10 cellular contexts compared by ENCODE assay signal in genomic region chr15:70265466-70265978, GRCh38.
DNase-seq lines count a peak whose midpoint lies in the region; ATAC-seq, FAIRE-seq and TF ChIP-seq lines count a peak whose summit lies in the region.
"Had no signal": no experiment of that assay in that cellular context is flagged by ENCODE, and none has a peak within 500 bp of the region (broad histone marks: within the 10 kb centered on the region; RNA-seq: fewer than 3 reads in every experiment).

No MANE protein-coding gene starts in this region.

- ATAC-seq in DND-41 (ENCODE audit: insufficient read depth, low read depth) (no peak), natural killer cell (no peak), GM21717 (IDR thresholded peaks at IDR 0.05; ENCODE audit: unreplicated experiment) (no peak), HG03457 (IDR thresholded peaks at IDR 0.05; ENCODE audit: unreplicated experiment) (no peak), GM19023 (IDR thresholded peaks at IDR 0.05; ENCODE audit: unreplicated experiment) (no peak)

- intact Hi-C loops in natural killer cell (cut with micrococcal nuclease) = loop anchor here (5.0 kb wide), 1 partner anchor 37 kb away; no protein-coding TSS in a partner anchor

- no peak for DNase-seq in DND-41
- no peak for DNase-seq in HFFc6
- no peak for DNase-seq in bronchial epithelial cell (ENCODE audit: low read depth)
- DNase-seq in natural killer cell = no peak
- no peak for DNase-seq in stimulated activated CD4-positive, alpha-beta T cell treated with anti-CD3 and anti-CD28 coated beads, Interleukin-4, amount 100 ng/mL, for 4 hours
- DNase-seq: amniotic stem cell, midbrain had no signal

- H3K27me3 ChIP-seq in DND-41 (ENCODE audit: insufficient read depth, low read length, poor library complexity) = no peaks in the 10 kb centered on the region
- peaks cover 4% of the 10 kb centered on the region for H3K27me3 ChIP-seq in bronchial epithelial cell (ENCODE audit: control insufficient read depth, insufficient read depth, low read length)

- H3K4me3 Mint-ChIP-seq in HFFc6 = no peak overlapping the region
- peak overlapping the region; percentile 28 for H3K4me3 Mint-ChIP-seq in natural killer cell

- no peaks in the 10 kb centered on the region for H3K36me3 ChIP-seq in DND-41 (ENCODE audit: insufficient read depth, low read length)
- H3K36me3 ChIP-seq in bronchial epithelial cell (ENCODE audit: control insufficient read depth, insufficient read depth, low read length) = no peaks in the 10 kb centered on the region

- H3K27ac Mint-ChIP-seq in HFFc6 (no peak overlapping the region), natural killer cell (peak overlapping the region in 1 of 2 donors; percentile 34)

- H4K20me1 ChIP-seq in DND-41 (ENCODE audit: insufficient read depth, low read length) = no peaks in the 10 kb centered on the region

- no peak overlapping the region for H3K4me3 ChIP-seq in DND-41 (ENCODE audit: low read depth in 1 of 2, low read length in 2 of 2)
- no peak overlapping the region for H3K4me3 ChIP-seq in bronchial epithelial cell (ENCODE audit: low read depth, low read length)

- no peaks in the 10 kb centered on the region for H3K9me3 ChIP-seq in DND-41 (ENCODE audit: insufficient read depth, low read length, severe bottlenecking)

- H3K4me1 Mint-ChIP-seq in HFFc6 (ENCODE audit: low read depth) = peaks cover 14% of the 10 kb centered on the region
- peaks cover 41 to 63% of the 10 kb centered on the region in 2 donors for H3K4me1 Mint-ChIP-seq in natural killer cell

- no peaks in the 10 kb centered on the region for H3K79me2 ChIP-seq in DND-41 (ENCODE audit: insufficient read depth, low read length)

- no peak for FAIRE-seq in bronchial epithelial cell (lab: Jason Lieb, UNC)

- H3K36me3 Mint-ChIP-seq in HFFc6 (ENCODE audit: low read depth) (no peaks in the 10 kb centered on the region), natural killer cell (no peaks in the 10 kb centered on the region)

- no peak overlapping the region for H3K9ac ChIP-seq in DND-41 (ENCODE audit: low read depth, low read length)

- H3K4me2 ChIP-seq in DND-41 (ENCODE audit: insufficient read depth, low read length) = no peak overlapping the region

- H3K4me1 ChIP-seq in DND-41 (ENCODE audit: insufficient read depth, low read length) = peaks cover 5% of the 10 kb centered on the region

- H3K9me3 Mint-ChIP-seq in HFFc6 (no peaks in the 10 kb centered on the region), natural killer cell (no peaks in the 10 kb centered on the region)

- TF ChIP-seq CTCF in DND-41 (IDR thresholded peaks at IDR 0.05; ENCODE audit: borderline replicate concordance, extremely low read depth, low read length, poor library complexity, severe bottlenecking) = peak; percentile 18
- TF ChIP-seq CTCF in HFFc6 (IDR thresholded peaks at IDR 0.05) = peak; percentile 56
- TF ChIP-seq CTCF in bronchial epithelial cell (IDR thresholded peaks at IDR 0.05; ENCODE audit: insufficient read depth, low read length, severe bottlenecking) = peak; percentile 6
- TF ChIP-seq CTCF in natural killer cell (IDR thresholded peaks at IDR 0.05) = no peak

- peaks cover 46% of the 10 kb centered on the region for H3K27me3 Mint-ChIP-seq in HFFc6 (ENCODE audit: insufficient read depth)
- peaks cover 19 to 34% of the 10 kb centered on the region in 2 donors for H3K27me3 Mint-ChIP-seq in natural killer cell (ENCODE audit: low read depth in 2 of 2)

- no peak overlapping the region for H2AFZ ChIP-seq in DND-41 (ENCODE audit: low read depth, low read length)

- H3K27ac ChIP-seq in DND-41 (ENCODE audit: low read length) = no peak overlapping the region
